In genomic region chr2:171541202-171541884, GRCh38 we compare ENCODE assay signal across 10 cellular contexts. TPM values are rescaled to one million over a fixed set of nuclear protein-coding genes. Genes with fewer than 3 reads are reported as not detected.
A peak's percentile ranks its signal among the peaks of the same experiment; 100 is the strongest.
DNase-seq lines count a peak whose midpoint lies in the region; FAIRE-seq and TF ChIP-seq lines count a peak whose summit lies in the region.
"Had no signal": no experiment of that assay in that cellular context is flagged by ENCODE, and none has a peak within 500 bp of the region (broad histone marks: within the 10 kb centered on the region; RNA-seq: fewer than 3 reads in every experiment).

No MANE protein-coding gene starts in this region.

- H3K36me3 Mint-ChIP-seq in activated naive CD4-positive, alpha-beta T cell treated with anti-CD3 and anti-CD28 coated beads, Interleukin-2, amount 10 ng/mL, durations not matched to agents 7 days and 5 days = no peaks in the 10 kb centered on the region

- H3K4me3 ChIP-seq in NB4 (ENCODE audit: low read depth, low read length) = no peak overlapping the region
- no peak overlapping the region for H3K4me3 ChIP-seq in bronchial epithelial cell (ENCODE audit: low read depth, low read length)
- H3K4me3 ChIP-seq in small intestine (ENCODE audit: low read depth in 1 of 2, low read length in 2 of 2) = no peak overlapping the region
- H3K4me3 ChIP-seq: SJSA1 had no signal

- H3K9me3 ChIP-seq in small intestine (ENCODE audit: control insufficient read depth, low read depth) = no peaks in the 10 kb centered on the region
- H3K9me3 ChIP-seq: SJSA1 had no signal

- H3K27ac ChIP-seq in small intestine (ENCODE audit: low read depth in 1 of 2, low read length in 1 of 2) = no peak overlapping the region
- H3K27ac ChIP-seq: SJSA1 had no signal

- H3K27ac Mint-ChIP-seq in activated naive CD4-positive, alpha-beta T cell treated with anti-CD3 and anti-CD28 coated beads, Interleukin-2, amount 10 ng/mL, durations not matched to agents 7 days and 5 days = no peak overlapping the region

- CTCF ChIA-PET in activated naive CD4-positive, alpha-beta T cell treated with anti-CD3 and anti-CD28 coated beads, Interleukin-2, amount 10 ng/mL, durations not matched to agents 7 days and 5 days (lab: Charles Lee) = interaction anchor here (1.0 kb wide), 1 partner anchor 11 kb away, joined by 3 read pairs; no protein-coding TSS in a partner anchor

- peaks cover 13% of the 10 kb centered on the region for H3K27me3 Mint-ChIP-seq in activated naive CD4-positive, alpha-beta T cell treated with anti-CD3 and anti-CD28 coated beads, Interleukin-2, amount 10 ng/mL, durations not matched to agents 7 days and 5 days

- no peaks in the 10 kb centered on the region for H3K9me3 Mint-ChIP-seq in activated naive CD4-positive, alpha-beta T cell treated with anti-CD3 and anti-CD28 coated beads, Interleukin-2, amount 10 ng/mL, durations not matched to agents 7 days and 5 days

- H3K27me3 ChIP-seq in bronchial epithelial cell (ENCODE audit: control insufficient read depth, insufficient read depth, low read length) = no peaks in the 10 kb centered on the region
- no peaks in the 10 kb centered on the region for H3K27me3 ChIP-seq in small intestine (ENCODE audit: control insufficient read depth in 2 of 2, insufficient read depth in 2 of 2, low read length in 2 of 2)
- H3K27me3 ChIP-seq: SJSA1 had no signal

- 82 to 89% (median 88%) methylated on average over 6 of the region's 6 CpGs for WGBS in small intestine, 3 donors

- TF ChIP-seq CTCF in NB4 (IDR thresholded peaks at IDR 0.05; ENCODE audit: low read depth, low read length) (peak; percentile 69), bronchial epithelial cell (IDR thresholded peaks at IDR 0.05; ENCODE audit: insufficient read depth, low read length, severe bottlenecking) (peak; percentile 46)

- H3K4me3 Mint-ChIP-seq in activated naive CD4-positive, alpha-beta T cell treated with anti-CD3 and anti-CD28 coated beads, Interleukin-2, amount 10 ng/mL, durations not matched to agents 7 days and 5 days = no peak overlapping the region

- H3K36me3 ChIP-seq in bronchial epithelial cell (ENCODE audit: control insufficient read depth, insufficient read depth, low read length) (no peaks in the 10 kb centered on the region), small intestine (ENCODE audit: control insufficient read depth in 2 of 2, insufficient read depth in 2 of 2, low read length in 2 of 2) (peaks cover 0 to 4% of the 10 kb centered on the region in 2 donors)

- peak; percentile 28 for DNase-seq in activated naive CD4-positive, alpha-beta T cell treated with anti-CD3 and anti-CD28 coated beads, Interleukin-2, amount 10 ng/mL, durations not matched to agents 7 days and 5 days
- DNase-seq in activated naive CD4-positive, alpha-beta T cell (lab: John Stamatoyannopoulos, UW) = no peak
- DNase-seq in NB4 (ENCODE audit: low read depth) (peak; percentile 52), bronchial epithelial cell (ENCODE audit: low read depth) (no peak), small intestine (peak; percentile 32), DMS79 (lab: John Stamatoyannopoulos, UW) (no peak), DMS114 treated with DMSO at 0.1 percent for 48 hours (lab: John Stamatoyannopoulos, UW; ENCODE audit: unreplicated experiment) (no peak)
- DNase-seq in activated naive CD4-positive, alpha-beta T cell treated with anti-CD3 and anti-CD28 coated beads, Interleukin-2, amount 50 U/mL, for 16 hours = no peak

- no peaks in the 10 kb centered on the region for H3K4me1 Mint-ChIP-seq in activated naive CD4-positive, alpha-beta T cell treated with anti-CD3 and anti-CD28 coated beads, Interleukin-2, amount 10 ng/mL, durations not matched to agents 7 days and 5 days

- H3K4me1 ChIP-seq in small intestine (ENCODE audit: control insufficient read depth in 2 of 2, insufficient read depth in 1 of 2, low read depth in 1 of 2, low read length in 1 of 2) = no peaks in the 10 kb centered on the region

- FAIRE-seq in bronchial epithelial cell (lab: Jason Lieb, UNC) (no peak), small intestine (lab: Jason Lieb, UNC) (no peak)
- FAIRE-seq: islet of Langerhans had no signal

- no peak for TF ChIP-seq POLR2A in NB4 (IDR thresholded peaks at IDR 0.05; ENCODE audit: extremely low read depth, insufficient read length)

RNA-seq across cellular contexts. Expression of gene CYBRD1, which starts 19.1 kb away (rescaled TPM):
- 8.1 and 14.5 TPM in 2 replicates for total RNA-seq in bronchial epithelial cell
- 100 to 1,000 TPM in 2 of 3 donors, 10 to 100 TPM in 1; 97.7 to 305 (median 266) TPM for polyA plus RNA-seq in small intestine

Comparison
In these comparisons a context has a peak if more than half of its experiments do, and no peak if none do; other contexts are left out.
1. DNase-seq: peak in activated naive CD4-positive, alpha-beta T cell treated with anti-CD3 and anti-CD28 coated beads, Interleukin-2, amount 10 ng/mL, durations not matched to agents 7 days and 5 days (single experiment), NB4 (single experiment) and small intestine (single experiment); none in activated naive CD4-positive, alpha-beta T cell (0 of 4), bronchial epithelial cell (single experiment), DMS79 (single experiment), activated naive CD4-positive, alpha-beta T cell treated with anti-CD3 and anti-CD28 coated beads, Interleukin-2, amount 50 U/mL, for 16 hours (single experiment) and DMS114 treated with DMSO at 0.1 percent for 48 hours (single experiment).